15 cellular contexts compared by ENCODE assay signal in genomic region chr22:44147821-44148574, GRCh38. TPM values are rescaled to one million over a fixed set of nuclear protein-coding genes. Genes with fewer than 3 reads are reported as not detected.
DNase-seq lines count a peak whose midpoint lies in the region; ATAC-seq, FAIRE-seq and TF ChIP-seq lines count a peak whose summit lies in the region.
"Had no signal": no experiment of that assay in that cellular context is flagged by ENCODE, and none has a peak within 500 bp of the region (broad histone marks: within the 10 kb centered on the region; RNA-seq: fewer than 3 reads in every experiment).

No MANE protein-coding gene starts in this region.

- H3K9me3 ChIP-seq in cardiac muscle cell (ENCODE audit: low read depth) (no peaks in the 10 kb centered on the region), left ventricle myocardium inferior (replicated peaks) (no peaks in the 10 kb centered on the region), right lobe of liver (no peaks in the 10 kb centered on the region)
- H3K9me3 ChIP-seq: colonic mucosa, Peyer's patch, thyroid gland had no signal

- FAIRE-seq in urothelium cell line (lab: Jason Lieb, UNC) = peak; percentile 74
- FAIRE-seq: A204.1, frontal cortex had no signal

- TF ChIP-seq POLR2A in right lobe of liver (IDR thresholded peaks at IDR 0.05) = no peak

- TF ChIP-seq CTCF in cardiac muscle cell (IDR thresholded peaks at IDR 0.05; ENCODE audit: low read depth, low read length) (no peak), left ventricle myocardium inferior (IDR thresholded peaks at IDR 0.05; ENCODE audit: borderline replicate concordance) (no peak), right lobe of liver (IDR thresholded peaks at IDR 0.05) (no peak), RWPE1 (conservative IDR thresholded peaks at IDR 0.05; ENCODE audit: low read depth) (no peak)

- intact Hi-C loops in left ventricle myocardium inferior (cut with micrococcal nuclease) = no loop called here
- intact Hi-C loops in right lobe of liver (cut with DNase I) = no loop called here

- CTCF ChIA-PET in RWPE1 (lab: Yijun Ruan, JAX) = no interaction called here

- no peak for ATAC-seq in GM21737 (IDR thresholded peaks at IDR 0.05; ENCODE audit: unreplicated experiment)
- ATAC-seq in right lobe of liver = no peak

- H3K27ac ChIP-seq in cardiac muscle cell = no peak overlapping the region
- H3K27ac ChIP-seq in left ventricle myocardium inferior (replicated peaks) = no peak overlapping the region
- no peak overlapping the region for H3K27ac ChIP-seq in right lobe of liver
- H3K27ac ChIP-seq in RWPE1 = no peak overlapping the region
- H3K27ac ChIP-seq: colonic mucosa, thyroid gland had no signal

- no peak overlapping the region for H3K4me3 ChIP-seq in cardiac muscle cell
- H3K4me3 ChIP-seq in left ventricle myocardium inferior = no peak overlapping the region
- H3K4me3 ChIP-seq in right lobe of liver = no peak overlapping the region
- H3K4me3 ChIP-seq: colonic mucosa, Peyer's patch, thyroid gland had no signal

- POLR2A ChIA-PET in RWPE1 (lab: Yijun Ruan, JAX; ENCODE audit: low non-redundant PET) = no interaction called here

- H3K36me3 ChIP-seq in cardiac muscle cell (no peaks in the 10 kb centered on the region), left ventricle myocardium inferior (peaks cover 48% of the 10 kb centered on the region), right lobe of liver (no peaks in the 10 kb centered on the region)
- H3K36me3 ChIP-seq: colonic mucosa, Peyer's patch, thyroid gland had no signal

- H3K4me1 ChIP-seq in cardiac muscle cell (ENCODE audit: low read depth) (peaks cover 29% of the 10 kb centered on the region), left ventricle myocardium inferior (peaks cover 33% of the 10 kb centered on the region), right lobe of liver (no peaks in the 10 kb centered on the region)
- H3K4me1 ChIP-seq: colonic mucosa, Peyer's patch had no signal

- WGBS in right lobe of liver (ENCODE audit: insufficient coverage, low coverage, low lambda C conversion rate, missing lambda C conversion rate) = 53% methylated on average over 17 of the region's 27 CpGs

- H3K27me3 ChIP-seq in cardiac muscle cell (peaks cover 3% of the 10 kb centered on the region), left ventricle myocardium inferior (ENCODE audit: low read depth) (no peaks in the 10 kb centered on the region), right lobe of liver (no peaks in the 10 kb centered on the region)
- H3K27me3 ChIP-seq: colonic mucosa, Peyer's patch, thyroid gland had no signal

- DNase-seq in cardiac muscle cell (ENCODE audit: low read depth in 1 of 2, low spot score in 1 of 2) = peak; percentile 26 to 54
- DNase-seq in left ventricle myocardium inferior = no peak
- DNase-seq in cerebellum (ENCODE audit: low spot score) = peak; percentile 60
- DNase-seq in left kidney (ENCODE audit: low read depth, low spot score) = peak; percentile 56
- DNase-seq in urothelium cell line (ENCODE audit: low spot score) = peak; percentile 79
- no peak for DNase-seq in right lobe of liver
- no peak for DNase-seq in RWPE1 (ENCODE audit: low spot score)
- DNase-seq: activated naive CD4-positive, alpha-beta T cell treated with anti-CD3 and anti-CD28 coated beads, Interleukin-2, amount 10 ng/mL, durations not matched to agents 7 days and 5 days; colonic mucosa; Peyer's patch; thyroid gland had no signal

RNA-seq across cellular contexts. Expression of gene PARVG, which starts 32.7 kb away (rescaled TPM):
- 0.33 TPM in 1 of 2 replicates, not detected in the other for total RNA-seq in cardiac muscle cell
- polyA plus RNA-seq in cardiac muscle cell = not detected in 2 replicates
- 2.8 TPM for total RNA-seq in left ventricle myocardium inferior
- 1.9 TPM for total RNA-seq in cerebellum
- total RNA-seq in right lobe of liver = 10 to 100 TPM in 2 of 6 experiments, 1 to 10 TPM in 4; 3.7 to 10.8 (median 7.9) TPM
- total RNA-seq: NCI-H460 had no signal

Comparison
In these comparisons a context has a peak if more than half of its experiments do, and no peak if none do; other contexts are left out.
1. DNase-seq: peak in cardiac muscle cell (2 of 2), cerebellum (single experiment), left kidney (single experiment) and urothelium cell line (single experiment); none in left ventricle myocardium inferior (single experiment), right lobe of liver (0 of 3) and RWPE1 (single experiment).